In the genomic region with DNA sequence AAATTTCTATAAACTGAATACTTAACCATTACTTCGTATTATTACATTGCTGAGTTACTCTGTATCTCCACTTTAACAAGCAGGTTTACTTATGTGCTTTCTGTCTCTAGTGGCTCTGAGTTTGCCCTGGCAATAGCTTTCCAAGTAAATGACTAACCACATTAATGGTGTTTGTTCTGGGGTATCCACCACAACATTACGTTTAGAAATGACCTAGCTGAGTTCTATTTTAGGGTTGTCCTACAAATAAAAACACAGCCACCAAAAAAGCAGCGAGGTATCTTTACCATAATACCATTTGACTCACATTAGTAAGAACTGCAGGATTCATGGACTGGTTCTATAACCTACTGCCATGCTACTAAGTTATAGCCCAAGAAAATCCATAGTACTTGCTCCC, we compare ENCODE assay signal across 1 cellular context.
TF ChIP-seq lines count a peak whose summit lies in the region.

No MANE protein-coding gene starts in this region.

TF ChIP-seq in GM23338, 12 proteins besides CTCF, POLR2A, EP300 and RAD21 (continued from another document):
- no peak for TF ChIP-seq ZNF462 (CRISPR knock-in tag; IDR thresholded peaks at IDR 0.05)
- no peak for TF ChIP-seq JUNB (IDR thresholded peaks at IDR 0.05; ENCODE audit: unreplicated experiment)
- no peak for TF ChIP-seq ZNF114 (CRISPR knock-in tag; IDR thresholded peaks at IDR 0.05)
- no peak for TF ChIP-seq NANOG (IDR thresholded peaks at IDR 0.05; ENCODE audit: borderline replicate concordance)
- TF ChIP-seq EZH2phosphoT487 (IDR thresholded peaks at IDR 0.05; ENCODE audit: unreplicated experiment): no peak
